Comparison of ENCODE assay signal across 25 cellular contexts in genomic region chr4:118736867-118737266, GRCh38.
"Had no signal": no experiment of that assay in that cellular context is flagged by ENCODE, and none has a peak within 500 bp of the region (broad histone marks: within the 10 kb centered on the region; RNA-seq: fewer than 3 reads in every experiment).

No MANE protein-coding gene starts in this region.

- H3K36me3 ChIP-seq: WERI-Rb-1 had no signal

- H3K9me3 ChIP-seq: psoas muscle, right atrium auricular region, stomach, suprapubic skin, tibial artery had no signal

- DNase-seq: activated CD4-positive, alpha-beta memory T cell treated with anti-CD3 and anti-CD28 coated beads for 36 hours; activated CD4-positive, alpha-beta T cell treated with anti-CD3 and anti-CD28 coated beads for 48 hours; activated CD8-positive, alpha-beta memory T cell treated with anti-CD3 and anti-CD28 coated beads, Interleukin-2, amount 50 U/mL, for 4 hours; activated gamma-delta T cell; activated naive CD4-positive, alpha-beta T cell treated with anti-CD3 and anti-CD28 coated beads, Interleukin-2, amount 10 ng/mL, durations not matched to agents 7 days and 5 days; activated T-cell treated with anti-CD3 and anti-CD28 coated beads, Interleukin-2, amount 50 U/mL, for 1 hour; amygdala; caudate nucleus; cortex of kidney; foreskin fibroblast; head of caudate nucleus; hippocampal formation; naive thymus-derived CD8-positive, alpha-beta T cell; nucleus accumbens; psoas muscle; stimulated activated CD4-positive, alpha-beta T cell treated with anti-CD3 and anti-CD28 coated beads, Interleukin-15, amount 100 ng/mL, for 24 hours; stimulated activated CD4-positive, alpha-beta T cell treated with anti-CD3 and anti-CD28 coated beads, Interleukin-2, amount 100 ng/mL, for 24 hours; stimulated activated naive B cell treated with anti-CD40 and anti-IgM and Interleukin-4, amounts not matched to agents 10 μg/mL and 1 μg/mL and 100 μg/mL, for 72 hours; stomach; T1000; tibial artery; WERI-Rb-1 had no signal

- H3K27ac ChIP-seq: parathyroid adenoma, psoas muscle, right atrium auricular region, stomach, suprapubic skin, tibial artery, WERI-Rb-1 had no signal

- H3K27me3 ChIP-seq: right atrium auricular region, stomach, suprapubic skin, tibial artery had no signal

- H3K4me1 ChIP-seq: parathyroid adenoma had no signal

- H3K4me3 ChIP-seq: psoas muscle, right atrium auricular region, stomach, suprapubic skin, tibial artery had no signal
